23 cellular contexts compared by ENCODE assay signal in genomic region chr4:125191252-125191651, GRCh38.
A peak's percentile ranks its signal among the peaks of the same experiment; 100 is the strongest.
DNase-seq lines count a peak whose midpoint lies in the region; ATAC-seq and TF ChIP-seq lines count a peak whose summit lies in the region.
"Had no signal": no experiment of that assay in that cellular context is flagged by ENCODE, and none has a peak within 500 bp of the region (broad histone marks: within the 10 kb centered on the region; RNA-seq: fewer than 3 reads in every experiment).

No MANE protein-coding gene starts in this region.

- DNase-seq in GM04503 (ENCODE audit: low read depth) (peak; percentile 71), SK-N-SH (no peak), stromal cell of bone marrow (ENCODE audit: low read depth) (peak; percentile 73), cerebellar nuclear complex (lab: John Stamatoyannopoulos, UW) (no peak), NCI-H2227 (lab: John Stamatoyannopoulos, UW; ENCODE audit: unreplicated experiment) (no peak)
- DNase-seq: activated CD8-positive, alpha-beta T cell treated with anti-CD3 and anti-CD28 coated beads, Interleukin-2, amount 10 ng/mL, durations not matched to agents 7 days and 5 days; activated T-cell treated with anti-CD3 and anti-CD28 coated beads, Interleukin-2, amount 50 U/mL, for 1 hour; amygdala; DMS 273 treated with DMSO at 0.1 percent for 48 hours; endodermal cell; gastrocnemius medialis; GDM1; KBM-7; kidney glomerular epithelial cell; naive thymus-derived CD4-positive, alpha-beta T cell; NCI-H187 treated with DMSO at 0.1 percent for 48 hours; NCI-H446; T1000 had no signal

- TF ChIP-seq CTCF in SK-N-SH (IDR thresholded peaks at IDR 0.05), result no peak

- no peak for TF ChIP-seq EP300 in SK-N-SH (IDR thresholded peaks at IDR 0.05; ENCODE audit: borderline replicate concordance in 1 of 2, low read depth in 1 of 2, low read length in 1 of 2)

- peak overlapping the region in 1 of 2 experiments; percentile 50; a peak in 2 of 4 replicates for H3K27ac ChIP-seq in SK-N-SH (ENCODE audit: low read depth in 2 of 2, low read length in 1 of 2)
- H3K27ac ChIP-seq: gastrocnemius medialis, right atrium auricular region had no signal

- no peaks in the 10 kb centered on the region for H3K27me3 ChIP-seq in SK-N-SH (ENCODE audit: insufficient read depth)
- H3K27me3 ChIP-seq: gastrocnemius medialis, right atrium auricular region had no signal

- H2AFZ ChIP-seq in SK-N-SH (ENCODE audit: low read depth), result peak overlapping the region; percentile 68

- no peaks in the 10 kb centered on the region; the same call in 1 of the 2 replicates for H3K9me2 ChIP-seq in SK-N-SH

- no peaks in the 10 kb centered on the region for H3K9me3 ChIP-seq in SK-N-SH
- H3K9me3 ChIP-seq: gastrocnemius medialis, right atrium auricular region had no signal

- ATAC-seq in esophagus mucosa, result peak; percentile 67
- ATAC-seq in HG03175 (IDR thresholded peaks at IDR 0.05; ENCODE audit: unreplicated experiment), result no peak
- no peak for ATAC-seq in GM21381 (IDR thresholded peaks at IDR 0.05; ENCODE audit: unreplicated experiment)
- ATAC-seq: activated CD8-positive, alpha-beta T cell treated with anti-CD3 and anti-CD28 coated beads, Interleukin-2, amount 10 ng/mL, durations not matched to agents 7 days and 5 days; gastrocnemius medialis; GM12878; naive thymus-derived CD4-positive, alpha-beta T cell had no signal

- H3K9ac ChIP-seq in SK-N-SH, result no peak overlapping the region

- POLR2A ChIA-PET in SK-N-SH (lab: Yijun Ruan, JAX), result no interaction called here

- CTCF ChIA-PET in SK-N-SH (lab: Yijun Ruan, JAX), result interaction anchor here (1.1 kb wide), 1 partner anchor 857 kb away, joined by 3 read pairs; no protein-coding TSS in a partner anchor

- H3K79me2 ChIP-seq in SK-N-SH (ENCODE audit: insufficient read depth), result no peaks in the 10 kb centered on the region

- 78% methylated on average over 4 of the region's 4 CpGs for WGBS in SK-N-SH (ENCODE audit: low lambda C conversion rate)

- no peak overlapping the region for H3K4me2 ChIP-seq in SK-N-SH

- H3K36me3 ChIP-seq in SK-N-SH (replicated peaks in 1 of 2; ENCODE audit: control insufficient read depth in 1 of 2, insufficient read depth in 2 of 2, low read length in 1 of 2), result no peaks in the 10 kb centered on the region
- H3K36me3 ChIP-seq: gastrocnemius medialis, right atrium auricular region had no signal

- H4K20me1 ChIP-seq in SK-N-SH (ENCODE audit: insufficient read depth), result no peaks in the 10 kb centered on the region

- peaks cover 0 to 18% of the 10 kb centered on the region in 2 experiments; a peak in 1 of 4 replicates for H3K4me1 ChIP-seq in SK-N-SH (ENCODE audit: control insufficient read depth in 1 of 2, insufficient read depth in 2 of 2, low read depth in 1 of 2, low read length in 1 of 2)
- H3K4me1 ChIP-seq: gastrocnemius medialis, right atrium auricular region had no signal

- peaks cover 13% of the 10 kb centered on the region for H3F3A ChIP-seq in SK-N-SH (replicated peaks; ENCODE audit: insufficient read depth)

- no peak for TF ChIP-seq RAD21 in SK-N-SH (IDR thresholded peaks at IDR 0.05; ENCODE audit: low read length)

- H3K4me3 ChIP-seq in SK-N-SH (ENCODE audit: low read depth in 2 of 2, low read length in 1 of 2), result no peak overlapping the region
- H3K4me3 ChIP-seq: gastrocnemius medialis, GM12878, right atrium auricular region had no signal

TF ChIP-seq in SK-N-SH, 30 proteins besides CTCF, POLR2A, EP300 and RAD21:
- TF ChIP-seq TCF12 (IDR thresholded peaks at IDR 0.05), result 0 out of 2 replicates have a peak, but pooled peaks have one; percentile 11
- TF ChIP-seq RCOR1 (IDR thresholded peaks at IDR 0.05; ENCODE audit: low read length), result no peak
- peak; percentile 20; the same call in 1 of the 2 replicates for TF ChIP-seq JUND (IDR thresholded peaks at IDR 0.05)
- TF ChIP-seq FOSL2 (IDR thresholded peaks at IDR 0.05; ENCODE audit: borderline replicate concordance, low read depth), result peak; percentile 64
TF ChIP-seq in SK-N-SH: peak in this region for 3.

Comparison
In these comparisons a context has a peak if more than half of its experiments do, and no peak if none do; other contexts are left out.
1. DNase-seq: peak in GM04503 (single experiment) and stromal cell of bone marrow (single experiment); none in SK-N-SH (single experiment), cerebellar nuclear complex (0 of 2) and NCI-H2227 (single experiment).